In the genomic region with DNA sequence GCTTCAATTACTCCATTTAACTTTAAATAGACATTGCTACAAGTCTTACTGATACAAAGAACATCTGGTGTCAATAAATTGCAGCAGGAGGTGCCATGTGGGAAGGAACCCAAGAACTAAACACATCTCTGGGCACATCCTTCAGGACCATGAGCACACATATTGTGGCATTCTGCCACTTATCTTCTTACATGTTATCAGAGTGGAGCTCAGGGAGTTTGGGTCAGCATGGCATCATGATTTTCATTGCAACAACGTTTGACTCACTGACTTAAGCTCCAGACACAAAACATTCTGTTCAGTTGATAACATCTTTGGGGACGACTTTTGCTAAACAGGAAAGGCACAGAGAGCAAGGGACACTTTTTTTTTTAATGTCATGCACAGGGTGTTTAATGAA, we compare ENCODE assay signal across 19 cellular contexts.
DNase-seq lines count a peak whose midpoint lies in the region; ATAC-seq, FAIRE-seq and TF ChIP-seq lines count a peak whose summit lies in the region.
"Had no signal": no experiment of that assay in that cellular context is flagged by ENCODE, and none has a peak within 500 bp of the region (broad histone marks: within the 10 kb centered on the region; RNA-seq: fewer than 3 reads in every experiment).

No MANE protein-coding gene starts in this region.

- TF ChIP-seq EP300 in gastroesophageal sphincter (IDR thresholded peaks at IDR 0.05), result no peak

- ATAC-seq in gastroesophageal sphincter (no peak), HG02870 (IDR thresholded peaks at IDR 0.05; ENCODE audit: unreplicated experiment) (no peak), HG02642 (IDR thresholded peaks at IDR 0.05; ENCODE audit: poor library complexity, unreplicated experiment) (no peak)
- ATAC-seq: pancreas; stimulated activated memory B cell treated with anti-CD40 and anti-IgM and Interleukin-4, amounts not matched to agents 10 μg/mL and 1 μg/mL and 100 μg/mL, for 72 hours had no signal

- H3K9me3 ChIP-seq in gastroesophageal sphincter, result no peaks in the 10 kb centered on the region
- H3K9me3 ChIP-seq: pancreas, SJSA1 had no signal

- H3K27ac ChIP-seq in gastroesophageal sphincter, result no peak overlapping the region
- H3K27ac ChIP-seq: pancreas had no signal

- H3K4me3 ChIP-seq in AG09309 (ENCODE audit: control insufficient read depth, low read depth, low read length) (no peak overlapping the region), cardiac fibroblast (replicated peaks in 1 of 2; ENCODE audit: low read depth in 2 of 2, low read length in 2 of 2) (no peak overlapping the region), gastroesophageal sphincter (no peak overlapping the region)
- H3K4me3 ChIP-seq: pancreas, SJSA1 had no signal

- H3K4me1 Mint-ChIP-seq in mesothelial cell of epicardium, result peaks cover 34% of the 10 kb centered on the region
- H3K4me1 Mint-ChIP-seq: B cell; stimulated activated memory B cell treated with anti-CD40 and anti-IgM and Interleukin-4, amounts not matched to agents 10 μg/mL and 1 μg/mL and 100 μg/mL, for 72 hours had no signal

- TF ChIP-seq CTCF in AG09309 (IDR thresholded peaks at IDR 0.05; ENCODE audit: control insufficient read depth, insufficient read depth, low read depth, low read length, missing control alignments), result no peak
- TF ChIP-seq CTCF in cardiac fibroblast (IDR thresholded peaks at IDR 0.05; ENCODE audit: low read depth, low read length), result no peak
- TF ChIP-seq CTCF in mesothelial cell of epicardium (IDR thresholded peaks at IDR 0.05; ENCODE audit: unreplicated experiment), result no peak
- no peak for TF ChIP-seq CTCF in gastroesophageal sphincter (IDR thresholded peaks at IDR 0.05)

- 4 to 13% methylated on average over 2 of the region's 2 CpGs for WGBS in gastroesophageal sphincter (ENCODE audit: low coverage in 1 of 2), 2 donors

- peak; percentile 85 for DNase-seq in AG09309 (ENCODE audit: low read depth)
- no peak for DNase-seq in HTR-8/SVneo (ENCODE audit: insufficient read length, low spot score)
- peak; percentile 28 to 57 for DNase-seq in cardiac fibroblast (ENCODE audit: low read depth in 2 of 2)
- no peak for DNase-seq in mesothelial cell of epicardium (ENCODE audit: low spot score in 2 of 2, unreplicated experiment in 2 of 2)
- no peak for DNase-seq in activated T-cell treated with anti-CD3 and anti-CD28 coated beads, Interleukin-2, amount 50 U/mL, for 1 hour
- DNase-seq: activated CD4-positive, alpha-beta T cell treated with anti-CD3 and anti-CD28 coated beads, Interleukin-2, amount 50 U/mL, for 4 hours; amygdala; Kasumi-1; NCI-H1694; NCI-H510A treated with DMSO at 0.1 percent for 48 hours; pancreas; small intestine had no signal

- no peak for TF ChIP-seq POLR2A in gastroesophageal sphincter (IDR thresholded peaks at IDR 0.05)

- peaks cover 13% of the 10 kb centered on the region for H3K9me3 Mint-ChIP-seq in mesothelial cell of epicardium

- no peaks in the 10 kb centered on the region for H3K27me3 Mint-ChIP-seq in mesothelial cell of epicardium (ENCODE audit: low read depth)
- H3K27me3 Mint-ChIP-seq: B cell; stimulated activated memory B cell treated with anti-CD40 and anti-IgM and Interleukin-4, amounts not matched to agents 10 μg/mL and 1 μg/mL and 100 μg/mL, for 72 hours had no signal

- no peak overlapping the region for H3K4me3 Mint-ChIP-seq in mesothelial cell of epicardium
- H3K4me3 Mint-ChIP-seq: B cell; stimulated activated memory B cell treated with anti-CD40 and anti-IgM and Interleukin-4, amounts not matched to agents 10 μg/mL and 1 μg/mL and 100 μg/mL, for 72 hours had no signal

- H3K4me1 ChIP-seq in gastroesophageal sphincter, result no peaks in the 10 kb centered on the region
- H3K4me1 ChIP-seq: pancreas had no signal

- peak overlapping the region; percentile 17 for H3K27ac Mint-ChIP-seq in mesothelial cell of epicardium
- H3K27ac Mint-ChIP-seq: B cell; stimulated activated memory B cell treated with anti-CD40 and anti-IgM and Interleukin-4, amounts not matched to agents 10 μg/mL and 1 μg/mL and 100 μg/mL, for 72 hours had no signal

- H3K27me3 ChIP-seq in gastroesophageal sphincter, result no peaks in the 10 kb centered on the region
- H3K27me3 ChIP-seq: pancreas, SJSA1 had no signal

- H3K36me3 ChIP-seq in gastroesophageal sphincter, result no peaks in the 10 kb centered on the region
- H3K36me3 ChIP-seq: pancreas, SJSA1 had no signal

- FAIRE-seq in HTR-8/SVneo (lab: Jason Lieb, UNC), result peak; percentile 42
- FAIRE-seq: colon, pancreas, small intestine had no signal

- no peaks in the 10 kb centered on the region for H3K36me3 Mint-ChIP-seq in mesothelial cell of epicardium
- H3K36me3 Mint-ChIP-seq: stimulated activated memory B cell treated with anti-CD40 and anti-IgM and Interleukin-4, amounts not matched to agents 10 μg/mL and 1 μg/mL and 100 μg/mL, for 72 hours had no signal

Comparison
In these comparisons a context has a peak if more than half of its experiments do, and no peak if none do; other contexts are left out.
1. DNase-seq: peak in AG09309 (single experiment) and cardiac fibroblast (2 of 2); none in HTR-8/SVneo (single experiment), mesothelial cell of epicardium (0 of 2) and activated T-cell treated with anti-CD3 and anti-CD28 coated beads, Interleukin-2, amount 50 U/mL, for 1 hour (single experiment).